3 cellular contexts compared by ENCODE assay signal in the genomic region with DNA sequence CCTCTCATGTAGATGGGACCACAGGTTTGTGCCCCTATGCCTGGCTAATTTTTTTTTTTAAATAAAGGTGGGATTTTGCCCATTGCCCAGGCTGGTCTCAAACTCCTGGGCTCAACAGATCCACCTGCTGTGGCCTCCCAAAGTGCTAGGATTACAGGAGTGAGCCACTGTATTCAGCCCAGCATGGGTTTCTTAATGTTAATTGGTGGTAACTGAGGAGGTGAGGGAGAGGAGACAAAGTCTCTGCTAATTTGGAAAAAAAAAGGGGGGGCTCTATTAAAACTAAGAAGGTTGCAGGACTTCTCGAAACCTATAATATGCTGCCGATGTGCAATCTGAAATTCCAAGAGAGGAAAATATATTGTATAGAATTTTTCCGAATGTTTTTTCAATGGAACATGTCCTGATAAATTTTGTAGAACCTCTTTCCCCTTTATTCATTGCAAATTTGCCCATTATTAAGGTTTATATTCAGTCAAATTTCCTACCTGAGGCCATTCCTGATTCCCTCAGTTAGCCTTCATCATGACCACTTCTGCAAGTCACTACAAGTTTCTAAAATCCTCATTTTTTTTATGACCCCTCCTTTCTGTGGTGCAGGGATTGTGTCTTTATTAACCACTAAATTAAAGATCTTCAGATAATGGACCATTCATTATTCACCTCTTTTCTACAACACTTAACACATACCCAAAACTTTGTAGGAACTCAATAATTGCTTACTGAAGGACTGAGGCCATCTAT.
TF ChIP-seq lines count a peak whose summit lies in the region.

No MANE protein-coding gene starts in this region.

TF ChIP-seq in HepG2, 621 proteins besides CTCF, POLR2A, EP300 and RAD21:
- no peak for TF ChIP-seq ZNF3 (CRISPR knock-in tag; IDR thresholded peaks at IDR 0.05)
- no peak for TF ChIP-seq RFX3 (CRISPR knock-in tag; IDR thresholded peaks at IDR 0.05)
- TF ChIP-seq RBM22 (optimal IDR thresholded peaks at IDR 0.05; ENCODE audit: low read length), result peak; percentile 83

TF ChIP-seq in GM23338, 12 proteins besides CTCF, POLR2A, EP300 and RAD21:
- TF ChIP-seq, protein P1, sequence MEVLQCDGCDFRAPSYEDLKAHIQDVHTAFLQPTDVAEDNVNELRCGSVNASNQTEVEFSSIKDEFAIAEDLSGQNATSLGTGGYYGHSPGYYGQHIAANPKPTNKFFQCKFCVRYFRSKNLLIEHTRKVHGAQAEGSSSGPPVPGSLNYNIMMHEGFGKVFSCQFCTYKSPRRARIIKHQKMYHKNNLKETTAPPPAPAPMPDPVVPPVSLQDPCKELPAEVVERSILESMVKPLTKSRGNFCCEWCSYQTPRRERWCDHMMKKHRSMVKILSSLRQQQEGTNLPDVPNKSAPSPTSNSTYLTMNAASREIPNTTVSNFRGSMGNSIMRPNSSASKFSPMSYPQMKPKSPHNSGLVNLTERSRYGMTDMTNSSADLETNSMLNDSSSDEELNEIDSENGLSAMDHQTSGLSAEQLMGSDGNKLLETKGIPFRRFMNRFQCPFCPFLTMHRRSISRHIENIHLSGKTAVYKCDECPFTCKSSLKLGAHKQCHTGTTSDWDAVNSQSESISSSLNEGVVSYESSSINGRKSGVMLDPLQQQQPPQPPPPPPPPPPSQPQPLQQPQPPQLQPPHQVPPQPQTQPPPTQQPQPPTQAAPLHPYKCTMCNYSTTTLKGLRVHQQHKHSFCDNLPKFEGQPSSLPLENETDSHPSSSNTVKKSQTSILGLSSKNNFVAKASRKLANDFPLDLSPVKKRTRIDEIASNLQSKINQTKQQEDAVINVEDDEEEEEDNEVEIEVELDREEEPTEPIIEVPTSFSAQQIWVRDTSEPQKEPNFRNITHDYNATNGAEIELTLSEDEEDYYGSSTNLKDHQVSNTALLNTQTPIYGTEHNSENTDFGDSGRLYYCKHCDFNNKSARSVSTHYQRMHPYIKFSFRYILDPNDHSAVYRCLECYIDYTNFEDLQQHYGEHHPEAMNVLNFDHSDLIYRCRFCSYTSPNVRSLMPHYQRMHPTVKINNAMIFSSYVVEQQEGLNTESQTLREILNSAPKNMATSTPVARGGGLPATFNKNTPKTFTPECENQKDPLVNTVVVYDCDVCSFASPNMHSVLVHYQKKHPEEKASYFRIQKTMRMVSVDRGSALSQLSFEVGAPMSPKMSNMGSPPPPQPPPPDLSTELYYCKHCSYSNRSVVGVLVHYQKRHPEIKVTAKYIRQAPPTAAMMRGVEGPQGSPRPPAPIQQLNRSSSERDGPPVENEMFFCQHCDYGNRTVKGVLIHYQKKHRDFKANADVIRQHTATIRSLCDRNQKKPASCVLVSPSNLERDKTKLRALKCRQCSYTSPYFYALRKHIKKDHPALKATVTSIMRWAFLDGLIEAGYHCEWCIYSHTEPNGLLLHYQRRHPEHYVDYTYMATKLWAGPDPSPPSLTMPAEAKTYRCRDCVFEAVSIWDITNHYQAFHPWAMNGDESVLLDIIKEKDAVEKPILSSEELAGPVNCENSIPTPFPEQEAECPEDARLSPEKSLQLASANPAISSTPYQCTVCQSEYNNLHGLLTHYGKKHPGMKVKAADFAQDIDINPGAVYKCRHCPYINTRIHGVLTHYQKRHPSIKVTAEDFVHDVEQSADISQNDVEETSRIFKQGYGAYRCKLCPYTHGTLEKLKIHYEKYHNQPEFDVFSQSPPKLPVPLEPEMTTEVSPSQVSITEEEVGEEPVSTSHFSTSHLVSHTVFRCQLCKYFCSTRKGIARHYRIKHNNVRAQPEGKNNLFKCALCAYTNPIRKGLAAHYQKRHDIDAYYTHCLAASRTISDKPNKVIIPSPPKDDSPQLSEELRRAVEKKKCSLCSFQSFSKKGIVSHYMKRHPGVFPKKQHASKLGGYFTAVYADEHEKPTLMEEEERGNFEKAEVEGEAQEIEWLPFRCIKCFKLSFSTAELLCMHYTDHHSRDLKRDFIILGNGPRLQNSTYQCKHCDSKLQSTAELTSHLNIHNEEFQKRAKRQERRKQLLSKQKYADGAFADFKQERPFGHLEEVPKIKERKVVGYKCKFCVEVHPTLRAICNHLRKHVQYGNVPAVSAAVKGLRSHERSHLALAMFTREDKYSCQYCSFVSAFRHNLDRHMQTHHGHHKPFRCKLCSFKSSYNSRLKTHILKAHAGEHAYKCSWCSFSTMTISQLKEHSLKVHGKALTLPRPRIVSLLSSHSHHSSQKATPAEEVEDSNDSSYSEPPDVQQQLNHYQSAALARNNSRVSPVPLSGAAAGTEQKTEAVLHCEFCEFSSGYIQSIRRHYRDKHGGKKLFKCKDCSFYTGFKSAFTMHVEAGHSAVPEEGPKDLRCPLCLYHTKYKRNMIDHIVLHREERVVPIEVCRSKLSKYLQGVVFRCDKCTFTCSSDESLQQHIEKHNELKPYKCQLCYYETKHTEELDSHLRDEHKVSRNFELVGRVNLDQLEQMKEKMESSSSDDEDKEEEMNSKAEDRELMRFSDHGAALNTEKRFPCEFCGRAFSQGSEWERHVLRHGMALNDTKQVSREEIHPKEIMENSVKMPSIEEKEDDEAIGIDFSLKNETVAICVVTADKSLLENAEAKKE (CRISPR knock-in tag; IDR thresholded peaks at IDR 0.05), result no peak
- TF ChIP-seq EZH2phosphoT487 (IDR thresholded peaks at IDR 0.05; ENCODE audit: unreplicated experiment) (no peak), JUNB (IDR thresholded peaks at IDR 0.05; ENCODE audit: unreplicated experiment) (no peak), EZH2 (IDR thresholded peaks at IDR 0.05; ENCODE audit: low read depth, unreplicated experiment) (no peak), ZNF114 (CRISPR knock-in tag; IDR thresholded peaks at IDR 0.05) (no peak), POLR2AphosphoS5 (IDR thresholded peaks at IDR 0.05; ENCODE audit: low read depth) (no peak), STAT1 (IDR thresholded peaks at IDR 0.05; ENCODE audit: unreplicated experiment) (no peak), ZNF331 (CRISPR knock-in tag; IDR thresholded peaks at IDR 0.05; ENCODE audit: low read depth) (no peak)
- TF ChIP-seq, protein P2, sequence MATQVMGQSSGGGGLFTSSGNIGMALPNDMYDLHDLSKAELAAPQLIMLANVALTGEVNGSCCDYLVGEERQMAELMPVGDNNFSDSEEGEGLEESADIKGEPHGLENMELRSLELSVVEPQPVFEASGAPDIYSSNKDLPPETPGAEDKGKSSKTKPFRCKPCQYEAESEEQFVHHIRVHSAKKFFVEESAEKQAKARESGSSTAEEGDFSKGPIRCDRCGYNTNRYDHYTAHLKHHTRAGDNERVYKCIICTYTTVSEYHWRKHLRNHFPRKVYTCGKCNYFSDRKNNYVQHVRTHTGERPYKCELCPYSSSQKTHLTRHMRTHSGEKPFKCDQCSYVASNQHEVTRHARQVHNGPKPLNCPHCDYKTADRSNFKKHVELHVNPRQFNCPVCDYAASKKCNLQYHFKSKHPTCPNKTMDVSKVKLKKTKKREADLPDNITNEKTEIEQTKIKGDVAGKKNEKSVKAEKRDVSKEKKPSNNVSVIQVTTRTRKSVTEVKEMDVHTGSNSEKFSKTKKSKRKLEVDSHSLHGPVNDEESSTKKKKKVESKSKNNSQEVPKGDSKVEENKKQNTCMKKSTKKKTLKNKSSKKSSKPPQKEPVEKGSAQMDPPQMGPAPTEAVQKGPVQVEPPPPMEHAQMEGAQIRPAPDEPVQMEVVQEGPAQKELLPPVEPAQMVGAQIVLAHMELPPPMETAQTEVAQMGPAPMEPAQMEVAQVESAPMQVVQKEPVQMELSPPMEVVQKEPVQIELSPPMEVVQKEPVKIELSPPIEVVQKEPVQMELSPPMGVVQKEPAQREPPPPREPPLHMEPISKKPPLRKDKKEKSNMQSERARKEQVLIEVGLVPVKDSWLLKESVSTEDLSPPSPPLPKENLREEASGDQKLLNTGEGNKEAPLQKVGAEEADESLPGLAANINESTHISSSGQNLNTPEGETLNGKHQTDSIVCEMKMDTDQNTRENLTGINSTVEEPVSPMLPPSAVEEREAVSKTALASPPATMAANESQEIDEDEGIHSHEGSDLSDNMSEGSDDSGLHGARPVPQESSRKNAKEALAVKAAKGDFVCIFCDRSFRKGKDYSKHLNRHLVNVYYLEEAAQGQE (IDR thresholded peaks at IDR 0.05; ENCODE audit: unreplicated experiment), result no peak

TF ChIP-seq in GM12891, 5 proteins besides CTCF, POLR2A, EP300 and RAD21:
- TF ChIP-seq POLR2AphosphoS5 (IDR thresholded peaks at IDR 0.05; ENCODE audit: low read depth, low read length) (no peak), POU2F2 (IDR thresholded peaks at IDR 0.05; ENCODE audit: low read depth, low read length) (no peak), PAX5 (IDR thresholded peaks at IDR 0.05; ENCODE audit: insufficient read depth, low read length, severe bottlenecking) (no peak), TAF1 (IDR thresholded peaks at IDR 0.05; ENCODE audit: low read depth, low read length) (no peak), SPI1 (IDR thresholded peaks at IDR 0.05; ENCODE audit: low read depth, low read length) (no peak)
